20 cellular contexts compared by ENCODE assay signal in the genomic region with DNA sequence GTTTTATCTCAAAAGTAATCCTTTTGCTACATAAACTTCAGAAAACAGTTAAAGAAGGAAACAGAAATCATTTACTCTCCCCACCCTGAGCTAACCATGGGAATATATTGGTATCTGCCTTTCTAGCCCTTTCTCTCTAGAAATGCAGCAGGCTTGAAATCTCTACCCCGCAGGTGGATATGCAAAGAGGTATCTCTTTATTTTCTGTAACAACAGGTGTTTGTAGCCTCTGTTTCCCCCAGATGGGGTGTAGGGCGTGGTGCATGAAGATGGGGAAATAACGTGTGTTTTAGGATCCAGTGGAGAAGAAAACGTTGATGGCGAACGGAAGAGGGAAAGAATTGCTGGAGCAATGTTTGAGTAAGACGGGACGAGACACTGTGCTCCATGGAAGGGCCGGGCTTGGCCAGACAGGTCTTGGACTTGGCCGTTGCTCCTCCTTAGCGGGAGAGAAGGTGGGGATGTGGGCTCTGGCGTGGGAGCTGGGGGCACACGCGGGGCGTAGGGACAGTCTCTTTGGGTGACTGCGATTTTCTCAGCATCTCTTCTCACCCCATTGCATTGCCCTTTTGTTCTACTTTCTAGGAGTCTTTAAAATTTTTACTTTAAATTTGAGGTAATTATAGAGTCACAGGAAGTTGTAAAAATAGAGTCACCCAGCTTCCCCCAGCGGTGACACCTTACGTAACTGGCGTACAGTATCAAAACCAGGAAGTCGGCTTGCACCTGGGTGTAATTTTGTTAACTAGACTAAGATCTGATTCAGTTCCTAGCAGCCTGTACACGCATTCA.
DNase-seq lines count a peak whose midpoint lies in the region; ATAC-seq and TF ChIP-seq lines count a peak whose summit lies in the region.
"Had no signal": no experiment of that assay in that cellular context is flagged by ENCODE, and none has a peak within 500 bp of the region (broad histone marks: within the 10 kb centered on the region; RNA-seq: fewer than 3 reads in every experiment).

No MANE protein-coding gene starts in this region.

- H3F3A ChIP-seq in Loucy (ENCODE audit: low read depth): no peaks in the 10 kb centered on the region
- H3F3A ChIP-seq in SU-DHL-6 (ENCODE audit: insufficient read depth): peaks cover 11% of the 10 kb centered on the region; the same call in 1 of the 2 replicates

- H3K9me3 ChIP-seq in Loucy (ENCODE audit: insufficient read depth, low read depth, low read length): no peaks in the 10 kb centered on the region
- H3K9me3 ChIP-seq in SU-DHL-6 (ENCODE audit: insufficient read depth, low read length): no peaks in the 10 kb centered on the region
- H3K9me3 ChIP-seq: BE2C, body of pancreas had no signal

- H2AFZ ChIP-seq in Loucy (ENCODE audit: low read length) (0 out of 2 replicates have a peak overlapping the region, but pooled peaks have one; percentile 40), SU-DHL-6 (ENCODE audit: low read depth, low read length, severe bottlenecking) (peak overlapping the region; percentile 49)
- H2AFZ ChIP-seq: neural progenitor cell had no signal

- H3K27me3 Mint-ChIP-seq in activated CD4-positive, alpha-beta T cell treated with anti-CD3 and anti-CD28 coated beads for 36 hours: peaks cover 2% of the 10 kb centered on the region

- no peak for DNase-seq in GM06990 (ENCODE audit: extremely low read depth, insufficient read length)
- peak; percentile 1 for DNase-seq in retina
- DNase-seq in NCI-H446 (lab: John Stamatoyannopoulos, UW): no peak
- DNase-seq in activated CD4-positive, alpha-beta T cell treated with anti-CD3 and anti-CD28 coated beads for 36 hours: no peak
- DNase-seq in COLO829 (ENCODE audit: low spot score): no peak
- DNase-seq: activated naive CD4-positive, alpha-beta T cell treated with anti-CD3 and anti-CD28 coated beads, Interleukin-2, amount 10 ng/mL, durations not matched to agents 7 days and 5 days; activated T-cell treated with anti-CD3 and anti-CD28 coated beads for 4 hours; BE2C; body of pancreas; dermis blood vessel endothelial cell; DMS79 treated with DMSO at 0.1 percent for 48 hours; NCI-H1436; NCI-H345; substantia nigra had no signal

- H3K36me3 ChIP-seq in GM06990 (ENCODE audit: control insufficient read depth, insufficient read depth, low read length) (no peaks in the 10 kb centered on the region), Loucy (ENCODE audit: insufficient read depth, low read length) (no peaks in the 10 kb centered on the region), SU-DHL-6 (ENCODE audit: low read length) (no peaks in the 10 kb centered on the region)
- H3K36me3 ChIP-seq: BE2C, neural progenitor cell had no signal

- peaks cover 7% of the 10 kb centered on the region for H3K4me1 ChIP-seq in Loucy (ENCODE audit: insufficient read depth, low read length, poor library complexity, severe bottlenecking)
- H3K4me1 ChIP-seq: BE2C, neural progenitor cell had no signal

- ATAC-seq in activated CD4-positive, alpha-beta T cell treated with anti-CD3 and anti-CD28 coated beads for 36 hours: no peak
- ATAC-seq: body of pancreas, esophagus mucosa, Panc1, T-cell had no signal

- H3K27me3 ChIP-seq in GM06990 (replicated peaks; ENCODE audit: control insufficient read depth, insufficient read depth, low read length) (no peaks in the 10 kb centered on the region; the same call in 1 of the 2 replicates), Loucy (ENCODE audit: insufficient read depth, low read length, poor library complexity, severe bottlenecking) (no peaks in the 10 kb centered on the region), SU-DHL-6 (ENCODE audit: low read length) (no peaks in the 10 kb centered on the region)

- CTCF ChIA-PET in activated CD4-positive, alpha-beta T cell treated with anti-CD3 and anti-CD28 coated beads for 36 hours (lab: Charles Lee): no interaction called here

- no peak for TF ChIP-seq CTCF in GM06990 (IDR thresholded peaks at IDR 0.05; ENCODE audit: insufficient read depth, low read length, poor library complexity, severe bottlenecking)
- TF ChIP-seq CTCF in Loucy (conservative IDR thresholded peaks at IDR 0.05; ENCODE audit: low read length): no peak
- no peak for TF ChIP-seq CTCF in SU-DHL-6 (IDR thresholded peaks at IDR 0.05; ENCODE audit: insufficient read depth, low read length, poor library complexity, severe bottlenecking)

- H3K27ac ChIP-seq in SU-DHL-6 (ENCODE audit: low read depth, low read length): no peak overlapping the region
- H3K27ac ChIP-seq: body of pancreas, neural progenitor cell had no signal

- no peak overlapping the region for H3K9ac ChIP-seq in Loucy (ENCODE audit: low read depth, low read length, poor library complexity, severe bottlenecking)
- no peak overlapping the region for H3K9ac ChIP-seq in SU-DHL-6 (ENCODE audit: low read length)
- H3K9ac ChIP-seq: neural progenitor cell had no signal

- POLR2A ChIA-PET in activated CD4-positive, alpha-beta T cell treated with anti-CD3 and anti-CD28 coated beads for 36 hours (lab: Charles Lee): no interaction called here

- H3K79me2 ChIP-seq in Loucy (ENCODE audit: insufficient read depth, low read length): no peaks in the 10 kb centered on the region
- H3K79me2 ChIP-seq in SU-DHL-6 (ENCODE audit: insufficient read depth, low read length): no peaks in the 10 kb centered on the region

- no peak overlapping the region for H3K4me3 Mint-ChIP-seq in activated CD4-positive, alpha-beta T cell treated with anti-CD3 and anti-CD28 coated beads for 36 hours
- H3K4me3 Mint-ChIP-seq: activated naive CD4-positive, alpha-beta T cell treated with anti-CD3 and anti-CD28 coated beads, Interleukin-2, amount 10 ng/mL, durations not matched to agents 7 days and 5 days; neural progenitor cell; T-cell had no signal

- H3K4me1 Mint-ChIP-seq in activated CD4-positive, alpha-beta T cell treated with anti-CD3 and anti-CD28 coated beads for 36 hours: peaks cover 5% of the 10 kb centered on the region

- no peaks in the 10 kb centered on the region for H3K9me3 Mint-ChIP-seq in activated CD4-positive, alpha-beta T cell treated with anti-CD3 and anti-CD28 coated beads for 36 hours (ENCODE audit: low read depth)
- H3K9me3 Mint-ChIP-seq: activated naive CD4-positive, alpha-beta T cell treated with anti-CD3 and anti-CD28 coated beads, Interleukin-2, amount 10 ng/mL, durations not matched to agents 7 days and 5 days; neural progenitor cell; T-cell had no signal

- H3K4me2 ChIP-seq in Loucy (ENCODE audit: low read depth, low read length, poor library complexity, severe bottlenecking) (no peak overlapping the region), SU-DHL-6 (ENCODE audit: low read depth, low read length, poor library complexity, severe bottlenecking) (peak overlapping the region; percentile 43)
- H3K4me2 ChIP-seq: neural progenitor cell had no signal

- no peak overlapping the region for H3K27ac Mint-ChIP-seq in activated CD4-positive, alpha-beta T cell treated with anti-CD3 and anti-CD28 coated beads for 36 hours
- H3K27ac Mint-ChIP-seq: activated naive CD4-positive, alpha-beta T cell treated with anti-CD3 and anti-CD28 coated beads, Interleukin-2, amount 10 ng/mL, durations not matched to agents 7 days and 5 days; neural progenitor cell; T-cell had no signal

- intact Hi-C loops in activated CD4-positive, alpha-beta T cell treated with anti-CD3 and anti-CD28 coated beads for 36 hours (cut with DNase I, micrococcal nuclease): loop anchor here in 1 of 2 experiments (10.0 kb wide), 2 partner anchors 88 to 178 kb away; partner anchors contain the start of gene PSMG3

- H3K9me2 ChIP-seq in Loucy (replicated peaks; ENCODE audit: low read depth, low read length): no peaks in the 10 kb centered on the region
- no peaks in the 10 kb centered on the region for H3K9me2 ChIP-seq in SU-DHL-6 (replicated peaks; ENCODE audit: insufficient read depth, low read length)

- H3K4me3 ChIP-seq in GM06990 (replicated peaks; ENCODE audit: low read depth, low read length) (peak overlapping the region; percentile 37), Loucy (ENCODE audit: low read length, poor library complexity, severe bottlenecking) (no peak overlapping the region), SU-DHL-6 (ENCODE audit: insufficient read depth, low read length, poor library complexity, severe bottlenecking) (peak overlapping the region; percentile 25)
- H3K4me3 ChIP-seq: body of pancreas, neural progenitor cell had no signal

- H4K20me1 ChIP-seq in Loucy (ENCODE audit: insufficient read depth, low read length, poor library complexity, severe bottlenecking) (no peaks in the 10 kb centered on the region), SU-DHL-6 (ENCODE audit: low read depth, low read length) (no peaks in the 10 kb centered on the region)

- H3K36me3 Mint-ChIP-seq in activated CD4-positive, alpha-beta T cell treated with anti-CD3 and anti-CD28 coated beads for 36 hours (ENCODE audit: low read depth): no peaks in the 10 kb centered on the region
- H3K36me3 Mint-ChIP-seq: activated naive CD4-positive, alpha-beta T cell treated with anti-CD3 and anti-CD28 coated beads, Interleukin-2, amount 10 ng/mL, durations not matched to agents 7 days and 5 days; neural progenitor cell; T-cell had no signal
